In the genomic region with DNA sequence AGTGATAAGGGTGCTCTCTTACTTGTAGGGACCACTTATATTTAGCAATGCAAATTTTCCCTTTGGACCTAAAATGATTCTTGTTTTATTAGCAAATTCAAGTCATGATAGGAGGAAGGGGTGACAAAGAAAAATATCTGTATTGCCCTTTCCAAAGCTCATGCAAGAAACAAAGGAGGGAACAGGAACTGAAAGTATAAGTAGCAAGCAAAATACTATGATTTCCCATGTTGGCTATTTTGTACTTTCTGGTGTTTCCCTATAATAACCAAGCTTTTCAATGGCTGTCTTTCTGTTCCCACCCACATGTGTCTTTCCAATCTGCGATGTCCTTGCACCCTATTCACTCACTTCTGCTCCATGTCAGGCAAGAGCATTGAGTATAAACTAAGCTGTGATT, we compare ENCODE assay signal across 27 cellular contexts.
"Had no signal": no experiment of that assay in that cellular context is flagged by ENCODE, and none has a peak within 500 bp of the region (broad histone marks: within the 10 kb centered on the region; RNA-seq: fewer than 3 reads in every experiment).

No MANE protein-coding gene starts in this region.

- ATAC-seq: activated CD4-positive, CD25-positive, alpha-beta regulatory T cell treated with anti-CD3 and anti-CD28 coated beads, Interleukin-2, amount 50 U/mL, for 24 hours; activated CD8-positive, alpha-beta T cell treated with anti-CD3 and anti-CD28 coated beads for 36 hours; activated T-cell treated with anti-CD3 and anti-CD28 coated beads, Interleukin-2, amount 50 U/mL, for 4 hours; activated T-helper 17 cell treated with anti-CD3 and anti-CD28 coated beads, Interleukin-2, amount 50 U/mL, for 72 hours; foreskin keratinocyte; gastrocnemius medialis; heart left ventricle had no signal

- FAIRE-seq: astrocyte, bronchial epithelial cell had no signal

- DNase-seq: activated B cell treated with CpG ODN at 0.5 μM for 24 hours; activated CD4-positive, alpha-beta T cell treated with anti-CD3 and anti-CD28 coated beads for 48 hours; activated CD4-positive, alpha-beta T cell treated with anti-CD3 and anti-CD28 coated beads, Interleukin-2, amount 50 U/mL, for 1 hour; activated CD4-positive, alpha-beta T cell treated with anti-CD3 and anti-CD28 coated beads, Interleukin-2, amount 50 U/mL, for 48 hours; activated CD8-positive, alpha-beta memory T cell treated with anti-CD3 and anti-CD28 coated beads for 24 hours; activated CD8-positive, alpha-beta T cell treated with anti-CD3 and anti-CD28 coated beads for 36 hours; activated effector memory CD4-positive, alpha-beta T cell treated with Interleukin-2 at 50 U/mL for 16 hours; activated gamma-delta T cell treated with Interleukin-2 at 50 U/mL for 16 hours; activated naive CD4-positive, alpha-beta T cell treated with anti-CD3 and anti-CD28 coated beads, Interleukin-2, amount 50 U/mL, for 16 hours; activated naive CD4-positive, alpha-beta T cell treated with Interleukin-2 at 50 U/mL for 16 hours; activated T-cell treated with anti-CD3 and anti-CD28 coated beads, Interleukin-2, amount 50 U/mL, for 4 hours; amniotic stem cell; anterior cingulate cortex; brain microvascular endothelial cell; dorsolateral prefrontal cortex; effector memory CD4-positive, alpha-beta T cell; erythroblast; foreskin keratinocyte; gastrocnemius medialis; glutamatergic neuron; heart left ventricle; hypothalamus; T1000 had no signal
